In genomic region chr12:95837240-95838038, GRCh38 we compare ENCODE assay signal across 16 cellular contexts. TPM values are rescaled to one million over a fixed set of nuclear protein-coding genes. Genes with fewer than 3 reads are reported as not detected.
DNase-seq lines count a peak whose midpoint lies in the region; TF ChIP-seq lines count a peak whose summit lies in the region.
"Had no signal": no experiment of that assay in that cellular context is flagged by ENCODE, and none has a peak within 500 bp of the region (broad histone marks: within the 10 kb centered on the region; RNA-seq: fewer than 3 reads in every experiment).

No MANE protein-coding gene starts in this region.

- no peaks in the 10 kb centered on the region for H3F3A ChIP-seq in MM.1S (ENCODE audit: insufficient read depth, low read length)

- H3K36me3 Mint-ChIP-seq in Calu3 (ENCODE audit: insufficient read depth, unreplicated experiment) = no peaks in the 10 kb centered on the region
- H3K36me3 Mint-ChIP-seq: CD4-positive, CD25-positive, alpha-beta regulatory T cell had no signal

- TF ChIP-seq CTCF in Calu3 (IDR thresholded peaks at IDR 0.05; ENCODE audit: unreplicated experiment) (no peak), MM.1S (IDR thresholded peaks at IDR 0.05; ENCODE audit: low read length) (no peak)

- BruUV-seq in Calu3 (replicated peaks; lab: Mats Ljungman, UMichigan) = no TSS peak

- no peak for DNase-seq in Calu3
- DNase-seq in MM.1S = no peak
- peak; percentile 2 for DNase-seq in fibroblast of gingiva (ENCODE audit: low read depth)
- DNase-seq in skeletal muscle cell (ENCODE audit: low read depth) = no peak
- DNase-seq in occipital lobe (lab: John Stamatoyannopoulos, UW) = no peak
- no peak for DNase-seq in NCI-H524 (lab: John Stamatoyannopoulos, UW)
- no peak for DNase-seq in activated T-cell treated with anti-CD3 and anti-CD28 coated beads, Interleukin-2, amount 50 U/mL, for 1 hour
- DNase-seq: activated CD8-positive, alpha-beta T cell treated with anti-CD3 and anti-CD28 coated beads for 36 hours; activated naive CD8-positive, alpha-beta T cell treated with anti-CD3 and anti-CD28 coated beads, Interleukin-2, amount 50 U/mL, for 24 hours; CD4-positive, CD25-positive, alpha-beta regulatory T cell; endodermal cell; NCI-H1048 had no signal

- H3K4me2 ChIP-seq in MM.1S (ENCODE audit: low read depth, low read length) = peak overlapping the region; percentile 39; the same call in 1 of the 2 replicates

- H3K9me2 ChIP-seq in MM.1S (replicated peaks; ENCODE audit: insufficient read depth, low read length) = no peaks in the 10 kb centered on the region

- H3K4me3 ChIP-seq in MM.1S (ENCODE audit: low read length) = no peak overlapping the region
- peak overlapping the region; percentile 7 for H3K4me3 ChIP-seq in skeletal muscle cell (ENCODE audit: low read depth, low read length)
- H3K4me3 ChIP-seq: lung had no signal

- no peaks in the 10 kb centered on the region for H3K36me3 ChIP-seq in MM.1S (replicated peaks; ENCODE audit: insufficient read depth, low read length)

- H3K27me3 ChIP-seq in MM.1S (replicated peaks; ENCODE audit: insufficient read depth, low read length) = no peaks in the 10 kb centered on the region

- peak overlapping the region; percentile 17 for H3K4me3 Mint-ChIP-seq in Calu3 (ENCODE audit: low read depth, unreplicated experiment)
- H3K4me3 Mint-ChIP-seq: activated CD8-positive, alpha-beta T cell treated with anti-CD3 and anti-CD28 coated beads for 36 hours; activated naive CD8-positive, alpha-beta T cell treated with anti-CD3 and anti-CD28 coated beads, Interleukin-2, amount 50 U/mL, for 24 hours; activated T-helper 1 cell treated with anti-CD3 and anti-CD28 coated beads, Interleukin-12 subunit alpha, Interleukin-12 subunit beta, Interleukin-2, Interleukin-4 antibody, amounts not matched to agents 30 ng/mL and 10 ng/mL and 1 ng/mL, durations not matched to agents 14 hours and 24 hours and 36 hours; CD4-positive, CD25-positive, alpha-beta regulatory T cell; central memory CD8-positive, alpha-beta T cell; endodermal cell; nephron had no signal

- peaks cover 24% of the 10 kb centered on the region for H3K4me1 Mint-ChIP-seq in Calu3 (ENCODE audit: low read depth, unreplicated experiment)

- peaks cover 18% of the 10 kb centered on the region for H3K27me3 Mint-ChIP-seq in Calu3 (ENCODE audit: unreplicated experiment)

- intact Hi-C loops in Calu3 (cut with micrococcal nuclease; ENCODE audit: unreplicated experiment) = no loop called here

- H3K27ac ChIP-seq in MM.1S (ENCODE audit: low read length) = no peak overlapping the region

- CTCF ChIA-PET in Calu3 (lab: Charles Lee) = no interaction called here

- no peak overlapping the region for H3K9ac ChIP-seq in MM.1S (ENCODE audit: low read length)

- H2AFZ ChIP-seq in MM.1S (ENCODE audit: low read length) = no peak overlapping the region

- H3K4me1 ChIP-seq in MM.1S (ENCODE audit: low read length) = no peaks in the 10 kb centered on the region

- no peaks in the 10 kb centered on the region for H3K9me3 Mint-ChIP-seq in Calu3 (ENCODE audit: low read depth, unreplicated experiment)
- H3K9me3 Mint-ChIP-seq: activated CD8-positive, alpha-beta T cell treated with anti-CD3 and anti-CD28 coated beads for 36 hours; activated naive CD8-positive, alpha-beta T cell treated with anti-CD3 and anti-CD28 coated beads, Interleukin-2, amount 50 U/mL, for 24 hours; activated T-helper 1 cell treated with anti-CD3 and anti-CD28 coated beads, Interleukin-12 subunit alpha, Interleukin-12 subunit beta, Interleukin-2, Interleukin-4 antibody, amounts not matched to agents 30 ng/mL and 10 ng/mL and 1 ng/mL, durations not matched to agents 14 hours and 24 hours and 36 hours; central memory CD8-positive, alpha-beta T cell; endodermal cell; nephron had no signal

- H3K9me3 ChIP-seq in MM.1S (replicated peaks; ENCODE audit: insufficient read depth, low read length) = no peaks in the 10 kb centered on the region

- no peak overlapping the region for H3K27ac Mint-ChIP-seq in Calu3 (ENCODE audit: unreplicated experiment)
- H3K27ac Mint-ChIP-seq: activated CD8-positive, alpha-beta T cell treated with anti-CD3 and anti-CD28 coated beads for 36 hours; activated naive CD8-positive, alpha-beta T cell treated with anti-CD3 and anti-CD28 coated beads, Interleukin-2, amount 50 U/mL, for 24 hours; activated T-helper 1 cell treated with anti-CD3 and anti-CD28 coated beads, Interleukin-12 subunit alpha, Interleukin-12 subunit beta, Interleukin-2, Interleukin-4 antibody, amounts not matched to agents 30 ng/mL and 10 ng/mL and 1 ng/mL, durations not matched to agents 14 hours and 24 hours and 36 hours; CD4-positive, CD25-positive, alpha-beta regulatory T cell; endodermal cell had no signal

- H3K79me2 ChIP-seq in MM.1S (ENCODE audit: low read length) = no peaks in the 10 kb centered on the region

- H4K20me1 ChIP-seq in MM.1S (ENCODE audit: insufficient read depth, low read length) = no peaks in the 10 kb centered on the region

RNA-seq across cellular contexts. Expression of gene SNRPF, which starts 21.3 kb away (rescaled TPM):
- total RNA-seq in Calu3 (2022) (49.7 and 55.4 TPM in 2 replicates), occipital lobe (27.5 TPM)

RNA-seq across cellular contexts. Expression of gene NTN4, which starts 46.9 kb away (rescaled TPM):
- 68.4 and 76.5 TPM in 2 replicates for total RNA-seq in Calu3 (2022)
- total RNA-seq in occipital lobe = 44.3 TPM
- total RNA-seq: activated CD8-positive, alpha-beta T cell treated with anti-CD3 and anti-CD28 coated beads for 36 hours; activated T-helper 1 cell treated with anti-CD3 and anti-CD28 coated beads, Interleukin-12 subunit alpha, Interleukin-12 subunit beta, Interleukin-2, Interleukin-4 antibody, amounts not matched to agents 30 ng/mL and 10 ng/mL and 1 ng/mL, durations not matched to agents 14 hours and 24 hours and 36 hours; CD4-positive, CD25-positive, alpha-beta regulatory T cell had no signal
